Comparison of ENCODE assay signal across 22 cellular contexts in genomic region chr2:240253583-240254145, GRCh38.
"Had no signal": no experiment of that assay in that cellular context is flagged by ENCODE, and none has a peak within 500 bp of the region (broad histone marks: within the 10 kb centered on the region; RNA-seq: fewer than 3 reads in every experiment).

No MANE protein-coding gene starts in this region.

- H3K4me2 ChIP-seq: neural progenitor cell, smooth muscle cell had no signal

- H3K36me3 ChIP-seq: brain microvascular endothelial cell, esophagus squamous epithelium, gastroesophageal sphincter, heart left ventricle, neural progenitor cell, sigmoid colon, thoracic aorta had no signal

- H3K4me1 Mint-ChIP-seq: activated B cell treated with CpG ODN at 0.5 μM for 24 hours; activated CD4-positive, alpha-beta T cell treated with anti-CD3 and anti-CD28 coated beads for 36 hours; activated T-helper 17 cell treated with anti-CD3 and anti-CD28 coated beads, Interleukin-2, amount 50 U/mL, for 72 hours; memory B cell had no signal

- H3K4me3 ChIP-seq: esophagus squamous epithelium, gastroesophageal sphincter, heart left ventricle, mucosa of descending colon, neural progenitor cell, sigmoid colon, smooth muscle cell, thoracic aorta had no signal

- DNase-seq: activated B cell treated with CpG ODN at 0.5 μM for 24 hours; activated CD4-positive, alpha-beta T cell treated with anti-CD3 and anti-CD28 coated beads for 36 hours; activated T-cell treated with anti-CD3 and anti-CD28 coated beads, Interleukin-2, amount 50 U/mL, for 1 hour; brain microvascular endothelial cell; caudate nucleus; dermis blood vessel endothelial cell; effector memory CD4-positive, alpha-beta T cell; esophagus squamous epithelium; left ventricle myocardium superior; mucosa of descending colon; stimulated activated CD4-positive, alpha-beta T cell treated with anti-CD3 and anti-CD28 coated beads, Interleukin-2, amount 100 ng/mL, for 48 hours; stimulated activated naive CD4-positive, alpha-beta T cell; T-helper 9 cell had no signal

- H3K4me3 Mint-ChIP-seq: activated B cell treated with CpG ODN at 0.5 μM for 24 hours; activated CD4-positive, alpha-beta T cell treated with anti-CD3 and anti-CD28 coated beads for 36 hours; activated T-helper 17 cell treated with anti-CD3 and anti-CD28 coated beads, Interleukin-2, amount 50 U/mL, for 72 hours; memory B cell; neural progenitor cell had no signal

- H3K9me3 ChIP-seq: esophagus squamous epithelium, gastroesophageal sphincter, heart left ventricle, mucosa of descending colon, sigmoid colon, thoracic aorta had no signal

- H3K36me3 Mint-ChIP-seq: activated naive CD4-positive, alpha-beta T cell treated with anti-CD3 and anti-CD28 coated beads, Interleukin-2, amount 50 U/mL, for 72 hours; memory B cell; neural progenitor cell had no signal

- H2AFZ ChIP-seq: neural progenitor cell had no signal

- H3K27me3 ChIP-seq: brain microvascular endothelial cell, esophagus squamous epithelium, gastroesophageal sphincter, heart left ventricle, neural progenitor cell, sigmoid colon had no signal

- H3K9me3 Mint-ChIP-seq: activated B cell treated with CpG ODN at 0.5 μM for 24 hours; activated naive CD4-positive, alpha-beta T cell treated with anti-CD3 and anti-CD28 coated beads, Interleukin-2, amount 50 U/mL, for 72 hours; activated T-helper 17 cell treated with anti-CD3 and anti-CD28 coated beads, Interleukin-2, amount 50 U/mL, for 72 hours; memory B cell had no signal

- H3K27me3 Mint-ChIP-seq: activated B cell treated with CpG ODN at 0.5 μM for 24 hours had no signal

- H3K27ac ChIP-seq: brain microvascular endothelial cell, neural progenitor cell had no signal

- H3K27ac Mint-ChIP-seq: activated B cell treated with CpG ODN at 0.5 μM for 24 hours; activated CD4-positive, alpha-beta T cell treated with anti-CD3 and anti-CD28 coated beads for 36 hours; activated naive CD4-positive, alpha-beta T cell treated with anti-CD3 and anti-CD28 coated beads, Interleukin-2, amount 50 U/mL, for 72 hours; activated T-helper 17 cell treated with anti-CD3 and anti-CD28 coated beads, Interleukin-2, amount 50 U/mL, for 72 hours; memory B cell had no signal

- H3K9ac ChIP-seq: neural progenitor cell had no signal
